ENCODE assay signal across 18 cellular contexts in the genomic region with DNA sequence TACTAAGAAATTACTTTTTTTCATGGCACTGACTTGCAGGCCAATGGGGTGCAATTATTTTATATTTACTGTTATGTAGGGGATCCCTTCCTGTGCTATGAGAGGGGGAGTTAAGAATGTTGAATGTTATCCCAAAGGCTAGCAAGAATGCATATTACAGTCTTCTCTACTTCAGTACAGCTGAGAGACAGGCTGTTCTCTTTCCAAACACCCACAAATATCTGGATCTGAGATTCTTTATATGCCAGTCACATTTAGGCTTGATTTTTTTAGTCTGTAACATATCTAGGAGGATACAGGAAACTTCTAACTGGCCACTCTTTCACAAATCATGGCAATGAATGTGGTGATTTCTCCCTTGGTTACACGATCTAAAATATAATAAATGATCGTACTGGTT.
DNase-seq lines count a peak whose midpoint lies in the region; ATAC-seq and TF ChIP-seq lines count a peak whose summit lies in the region.
"Had no signal": no experiment of that assay in that cellular context is flagged by ENCODE, and none has a peak within 500 bp of the region (broad histone marks: within the 10 kb centered on the region; RNA-seq: fewer than 3 reads in every experiment).

No MANE protein-coding gene starts in this region.

- H3K9me3 Mint-ChIP-seq in chondrocyte (ENCODE audit: low read depth), result peaks cover 10% of the 10 kb centered on the region
- H3K9me3 Mint-ChIP-seq: HFFc6 had no signal

- no peak overlapping the region for H3K4me3 Mint-ChIP-seq in chondrocyte (ENCODE audit: unreplicated experiment)
- H3K4me3 Mint-ChIP-seq: CD14-positive monocyte; CD4-positive, alpha-beta memory T cell; HFFc6 had no signal

- no peak overlapping the region for H3K18ac ChIP-seq in mesendoderm (ENCODE audit: low read length)

- no peaks in the 10 kb centered on the region for H3K27me3 Mint-ChIP-seq in chondrocyte (ENCODE audit: low read depth)
- H3K27me3 Mint-ChIP-seq: CD4-positive, alpha-beta memory T cell had no signal

- no peak overlapping the region for H2AK5ac ChIP-seq in mesendoderm (ENCODE audit: low read length)

- no peak for TF ChIP-seq CTCF in chondrocyte (IDR thresholded peaks at IDR 0.05)

- no peak overlapping the region for H3K23ac ChIP-seq in mesendoderm (ENCODE audit: low read length)

- no peak overlapping the region for H3K56ac ChIP-seq in mesendoderm (ENCODE audit: low read length)

- no peaks in the 10 kb centered on the region for H3K79me1 ChIP-seq in mesendoderm (ENCODE audit: low read length)

- 94 to 100% methylated on average over 2 of the region's 2 CpGs for WGBS in GM23248 (ENCODE audit: low coverage in 1 of 2, low lambda C conversion rate in 2 of 2, missing lambda C conversion rate in 2 of 2), 2 experiments
- no CpG with 5 or more reads among the region's 2 CpGs for WGBS in mesendoderm (ENCODE audit: extremely low coverage, insufficient coverage, low lambda C conversion rate)

- peaks cover 23% of the 10 kb centered on the region for H3F3A ChIP-seq in GM23248 (ENCODE audit: insufficient read depth)

- H2AFZ ChIP-seq in GM23248, result no peak overlapping the region; the same call in 1 of the 2 replicates

- DNase-seq in GM23248, result peak; percentile 9
- no peak for DNase-seq in chondrocyte (ENCODE audit: low spot score)
- DNase-seq in mesendoderm, result no peak
- DNase-seq in hippocampal formation (lab: John Stamatoyannopoulos, UW), result no peak
- no peak for DNase-seq in HUDEP-2 (lab: John Stamatoyannopoulos, UW; ENCODE audit: unreplicated experiment in 76 of 76)
- DNase-seq in T1000 (lab: John Stamatoyannopoulos, UW), result no peak
- DNase-seq: 8988T; CD4-positive, alpha-beta memory T cell; DMS153; DMS79; GOT3; H7; HFFc6 had no signal

- no peak overlapping the region for H3K9ac ChIP-seq in GM23248
- H3K9ac ChIP-seq in mesendoderm (ENCODE audit: low read length), result no peak overlapping the region
- H3K9ac ChIP-seq: BLaER1 had no signal

- H3K36me3 Mint-ChIP-seq in chondrocyte (ENCODE audit: low read depth), result peaks cover 3% of the 10 kb centered on the region
- H3K36me3 Mint-ChIP-seq: CD14-positive monocyte; CD4-positive, alpha-beta memory T cell had no signal

- no peaks in the 10 kb centered on the region for H3K9me2 ChIP-seq in GM23248 (ENCODE audit: insufficient read depth)

- H3K79me2 ChIP-seq in GM23248 (ENCODE audit: insufficient read depth), result no peaks in the 10 kb centered on the region
- no peaks in the 10 kb centered on the region for H3K79me2 ChIP-seq in mesendoderm (ENCODE audit: control insufficient read depth, insufficient read depth, low read length)

- no peak overlapping the region for H3K4me2 ChIP-seq in GM23248 (ENCODE audit: unreplicated experiment)
- no peak overlapping the region for H3K4me2 ChIP-seq in mesendoderm (ENCODE audit: low read length)
- H3K4me2 ChIP-seq: BLaER1 had no signal

- no peaks in the 10 kb centered on the region for H3K36me3 ChIP-seq in GM23248 (ENCODE audit: low read depth)
- no peaks in the 10 kb centered on the region for H3K36me3 ChIP-seq in mesendoderm (ENCODE audit: control insufficient read depth, insufficient read depth, low read length)
- H3K36me3 ChIP-seq: BLaER1 had no signal

- H2BK15ac ChIP-seq in mesendoderm (replicated peaks; ENCODE audit: low read depth), result peak overlapping the region; percentile 66

- H3K4me3 ChIP-seq in GM23248, result no peak overlapping the region
- H3K4me3 ChIP-seq in mesendoderm (ENCODE audit: low read length), result no peak overlapping the region
- H3K4me3 ChIP-seq: BLaER1, GM12878 had no signal

- no peak overlapping the region for H2BK120ac ChIP-seq in mesendoderm (ENCODE audit: low read depth, low read length)

- H4K8ac ChIP-seq in mesendoderm (ENCODE audit: low read depth, low read length), result no peak overlapping the region

- H4K20me1 ChIP-seq in GM23248 (ENCODE audit: insufficient read depth), result no peaks in the 10 kb centered on the region
- H4K20me1 ChIP-seq: BLaER1 had no signal

- no peak overlapping the region for H4K5ac ChIP-seq in mesendoderm (ENCODE audit: low read length)

- H3K27ac ChIP-seq in GM23248, result no peak overlapping the region
- H3K27ac ChIP-seq in mesendoderm (ENCODE audit: low read depth, low read length), result no peak overlapping the region
- H3K27ac ChIP-seq: BLaER1 had no signal

- peak overlapping the region; percentile 60 for H3K27ac Mint-ChIP-seq in chondrocyte (ENCODE audit: unreplicated experiment)
- H3K27ac Mint-ChIP-seq: CD14-positive monocyte; CD4-positive, alpha-beta memory T cell; HFFc6 had no signal

- H3K4me1 Mint-ChIP-seq in chondrocyte (ENCODE audit: low read depth), result peaks cover 63% of the 10 kb centered on the region
- H3K4me1 Mint-ChIP-seq: CD14-positive monocyte; CD4-positive, alpha-beta memory T cell had no signal

- H2BK5ac ChIP-seq in mesendoderm (ENCODE audit: low read length), result no peak overlapping the region

- H3K4me1 ChIP-seq in GM23248 (ENCODE audit: insufficient read depth) (peaks cover 45% of the 10 kb centered on the region), mesendoderm (ENCODE audit: control insufficient read depth, low read depth, low read length) (peaks cover 11% of the 10 kb centered on the region)
- H3K4me1 ChIP-seq: BLaER1 had no signal

- H3K27me3 ChIP-seq in GM23248 (replicated peaks; ENCODE audit: insufficient read depth), result no peaks in the 10 kb centered on the region
- H3K27me3 ChIP-seq in mesendoderm (ENCODE audit: insufficient read depth, low read length, poor library complexity), result no peaks in the 10 kb centered on the region
- H3K27me3 ChIP-seq: BLaER1 had no signal

- in situ Hi-C loops in GM23248 (cut with MboI), result loop anchor here (25.0 kb wide), 1 partner anchor 271 kb away; the partner anchor contains the start of gene FZD8

- no peak overlapping the region for H3K4ac ChIP-seq in mesendoderm (ENCODE audit: low read depth, low read length)

- H3K9me3 ChIP-seq in GM23248 (ENCODE audit: low read depth), result no peaks in the 10 kb centered on the region
- H3K9me3 ChIP-seq: BLaER1 had no signal

- no peak for ATAC-seq in HG03460 (IDR thresholded peaks at IDR 0.05; ENCODE audit: unreplicated experiment)
- ATAC-seq: GM12878, HCT116 had no signal
